ENCODE assay signal across 32 cellular contexts in the genomic region with DNA sequence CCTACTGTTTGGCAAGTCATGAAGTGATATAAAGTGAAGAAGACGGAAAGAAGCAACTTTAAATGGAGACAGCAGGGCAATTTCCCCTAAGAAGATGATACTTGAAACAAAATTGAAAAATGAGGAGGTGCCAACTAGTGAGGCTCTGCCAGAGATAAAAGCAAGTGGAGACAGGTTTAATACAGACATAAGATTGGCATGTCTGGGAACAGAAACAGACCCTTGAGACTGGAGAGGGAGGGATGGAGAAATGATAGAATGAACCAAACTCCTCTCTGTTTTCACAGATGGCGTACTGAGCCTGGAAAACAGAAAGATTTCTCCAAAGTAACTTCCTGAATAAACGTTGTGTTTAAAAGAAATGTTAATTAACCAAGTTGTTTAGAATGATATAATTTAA.
"Had no signal": no experiment of that assay in that cellular context is flagged by ENCODE, and none has a peak within 500 bp of the region (broad histone marks: within the 10 kb centered on the region; RNA-seq: fewer than 3 reads in every experiment).

No MANE protein-coding gene starts in this region.

- H3K27me3 Mint-ChIP-seq: activated B cell treated with CpG ODN at 0.5 μM for 24 hours; activated CD4-positive, alpha-beta memory T cell treated with anti-CD3 and anti-CD28 coated beads for 36 hours; activated CD4-positive, alpha-beta T cell treated with anti-CD3 and anti-CD28 coated beads, Interleukin-2, amount 10 ng/mL, durations not matched to agents 24 days and 14 days; activated CD8-positive, alpha-beta T cell treated with anti-CD3 and anti-CD28 coated beads for 36 hours; activated naive CD8-positive, alpha-beta T cell treated with anti-CD3 and anti-CD28 coated beads for 36 hours; activated T-helper 17 cell treated with anti-CD3 and anti-CD28 coated beads, Interleukin-2, amount 50 U/mL, for 72 hours had no signal

- H3K36me3 Mint-ChIP-seq: activated CD4-positive, alpha-beta memory T cell treated with anti-CD3 and anti-CD28 coated beads for 36 hours; activated naive CD4-positive, alpha-beta T cell treated with anti-CD3 and anti-CD28 coated beads, Interleukin-2, amount 50 U/mL, for 72 hours; activated naive CD8-positive, alpha-beta T cell treated with anti-CD3 and anti-CD28 coated beads for 36 hours had no signal

- H3K27ac Mint-ChIP-seq: activated B cell treated with CpG ODN at 0.5 μM for 24 hours; activated CD4-positive, alpha-beta memory T cell treated with anti-CD3 and anti-CD28 coated beads for 36 hours; activated CD4-positive, alpha-beta T cell treated with anti-CD3 and anti-CD28 coated beads, Interleukin-2, amount 10 ng/mL, durations not matched to agents 24 days and 14 days; activated CD8-positive, alpha-beta T cell treated with anti-CD3 and anti-CD28 coated beads for 36 hours; activated naive CD4-positive, alpha-beta T cell treated with anti-CD3 and anti-CD28 coated beads for 36 hours; activated naive CD4-positive, alpha-beta T cell treated with anti-CD3 and anti-CD28 coated beads, Interleukin-2, amount 50 U/mL, for 72 hours; activated naive CD8-positive, alpha-beta T cell treated with anti-CD3 and anti-CD28 coated beads for 36 hours; activated T-cell treated with anti-CD3 and anti-CD28 coated beads, Interleukin-2, amount 50 U/mL, for 72 hours; activated T-helper 1 cell treated with anti-CD3 and anti-CD28 coated beads, Interleukin-12 subunit alpha, Interleukin-12 subunit beta, Interleukin-2, Interleukin-4 antibody, amounts not matched to agents 30 ng/mL and 10 ng/mL and 1 ng/mL, durations not matched to agents 14 hours and 24 hours and 36 hours; activated T-helper 17 cell treated with anti-CD3 and anti-CD28 coated beads, Interleukin-2, amount 50 U/mL, for 72 hours; T-helper 1 cell treated with Interleukin-12 subunit alpha and Interleukin-12 subunit beta and Interleukin-4 antibody, amounts not matched to agents 30 μg/mL and 1 μg/mL, for 36 hours; T-helper 2 cell treated with Interferon-gamma antibody and Interleukin-4, amounts not matched to agents 5 μg/mL and 100 μg/mL, for 36 hours had no signal

- DNase-seq: activated B cell treated with CpG ODN at 0.5 μM for 24 hours; activated CD4-positive, alpha-beta memory T cell treated with anti-CD3 and anti-CD28 coated beads for 36 hours; activated CD4-positive, alpha-beta T cell treated with anti-CD3 and anti-CD28 coated beads for 4 hours; activated CD4-positive, alpha-beta T cell treated with anti-CD3 and anti-CD28 coated beads, Interleukin-2, amount 10 ng/mL, durations not matched to agents 24 days and 14 days; activated CD4-positive, alpha-beta T cell treated with anti-CD3 and anti-CD28 coated beads, Interleukin-2, amount 50 U/mL, for 1 hour; activated CD4-positive, alpha-beta T cell treated with anti-CD3 and anti-CD28 coated beads, Interleukin-2, amount 50 U/mL, for 4 hours; activated CD4-positive, CD25-positive, alpha-beta regulatory T cell treated with anti-CD3 and anti-CD28 coated beads, Interleukin-2, amount 50 U/mL, for 72 hours; activated CD8-positive, alpha-beta memory T cell treated with anti-CD3 and anti-CD28 coated beads, Interleukin-2, amount 50 U/mL, for 4 hours; activated CD8-positive, alpha-beta T cell treated with anti-CD3 and anti-CD28 coated beads for 36 hours; activated effector memory CD4-positive, alpha-beta T cell treated with anti-CD3 and anti-CD28 coated beads, Interleukin-2, amount 50 U/mL, for 16 hours; activated gamma-delta T cell treated with Interleukin-2 at 50 U/mL for 16 hours; activated naive CD4-positive, alpha-beta T cell; activated naive CD4-positive, alpha-beta T cell treated with anti-CD3 and anti-CD28 coated beads for 36 hours; activated naive CD4-positive, alpha-beta T cell treated with anti-CD3 and anti-CD28 coated beads, Interleukin-2, amount 50 U/mL, for 16 hours; activated naive CD8-positive, alpha-beta T cell treated with anti-CD3 and anti-CD28 coated beads for 36 hours; activated T-cell treated with anti-CD3 and anti-CD28 coated beads for 4 hours; activated T-cell treated with anti-CD3 and anti-CD28 coated beads, Interleukin-2, amount 50 U/mL, for 1 hour; activated T-cell treated with anti-CD3 and anti-CD28 coated beads, Interleukin-2, amount 50 U/mL, for 4 hours; activated T-cell treated with anti-CD3 and anti-CD28 coated beads, Interleukin-2, amount 50 U/mL, for 72 hours; adrenal gland; amniotic stem cell; aorta; body of pancreas; brain microvascular endothelial cell; central memory CD4-positive, alpha-beta T cell; T-helper 2 cell; T-helper 9 cell had no signal

- H3K4me1 Mint-ChIP-seq: activated B cell treated with CpG ODN at 0.5 μM for 24 hours; activated CD4-positive, alpha-beta T cell treated with anti-CD3 and anti-CD28 coated beads, Interleukin-2, amount 10 ng/mL, durations not matched to agents 24 days and 14 days; activated naive CD8-positive, alpha-beta T cell treated with anti-CD3 and anti-CD28 coated beads for 36 hours; activated T-helper 17 cell treated with anti-CD3 and anti-CD28 coated beads, Interleukin-2, amount 50 U/mL, for 72 hours had no signal

- H3K4me3 Mint-ChIP-seq: activated B cell treated with CpG ODN at 0.5 μM for 24 hours; activated CD4-positive, alpha-beta memory T cell treated with anti-CD3 and anti-CD28 coated beads for 36 hours; activated CD4-positive, alpha-beta T cell treated with anti-CD3 and anti-CD28 coated beads, Interleukin-2, amount 10 ng/mL, durations not matched to agents 24 days and 14 days; activated CD8-positive, alpha-beta T cell treated with anti-CD3 and anti-CD28 coated beads for 36 hours; activated naive CD4-positive, alpha-beta T cell treated with anti-CD3 and anti-CD28 coated beads for 36 hours; activated naive CD8-positive, alpha-beta T cell treated with anti-CD3 and anti-CD28 coated beads for 36 hours; activated T-cell treated with anti-CD3 and anti-CD28 coated beads, Interleukin-2, amount 50 U/mL, for 4 hours; activated T-cell treated with anti-CD3 and anti-CD28 coated beads, Interleukin-2, amount 50 U/mL, for 72 hours; activated T-helper 1 cell treated with anti-CD3 and anti-CD28 coated beads, Interleukin-12 subunit alpha, Interleukin-12 subunit beta, Interleukin-2, Interleukin-4 antibody, amounts not matched to agents 30 ng/mL and 10 ng/mL and 1 ng/mL, durations not matched to agents 14 hours and 24 hours and 36 hours; activated T-helper 17 cell treated with anti-CD3 and anti-CD28 coated beads, Interleukin-2, amount 50 U/mL, for 72 hours; T-helper 1 cell treated with Interleukin-12 subunit alpha and Interleukin-12 subunit beta and Interleukin-4 antibody, amounts not matched to agents 30 μg/mL and 1 μg/mL, for 36 hours; T-helper 2 cell treated with Interferon-gamma antibody and Interleukin-4, amounts not matched to agents 5 μg/mL and 100 μg/mL, for 36 hours had no signal

- H3K9me3 Mint-ChIP-seq: activated CD8-positive, alpha-beta T cell treated with anti-CD3 and anti-CD28 coated beads for 36 hours; activated naive CD4-positive, alpha-beta T cell treated with anti-CD3 and anti-CD28 coated beads, Interleukin-2, amount 50 U/mL, for 72 hours; activated naive CD8-positive, alpha-beta T cell treated with anti-CD3 and anti-CD28 coated beads for 36 hours had no signal

- ATAC-seq: activated CD8-positive, alpha-beta T cell treated with anti-CD3 and anti-CD28 coated beads for 36 hours; activated naive CD4-positive, alpha-beta T cell treated with anti-CD3 and anti-CD28 coated beads, Interleukin-2, amount 50 U/mL, for 72 hours; activated T-cell treated with anti-CD3 and anti-CD28 coated beads, Interleukin-2, amount 50 U/mL, for 4 hours; activated T-cell treated with anti-CD3 and anti-CD28 coated beads, Interleukin-2, amount 50 U/mL, for 72 hours; activated T-helper 17 cell treated with anti-CD3 and anti-CD28 coated beads, Interleukin-2, amount 50 U/mL, for 72 hours; body of pancreas had no signal
